Comparison of ENCODE assay signal across 20 cellular contexts in the genomic region with DNA sequence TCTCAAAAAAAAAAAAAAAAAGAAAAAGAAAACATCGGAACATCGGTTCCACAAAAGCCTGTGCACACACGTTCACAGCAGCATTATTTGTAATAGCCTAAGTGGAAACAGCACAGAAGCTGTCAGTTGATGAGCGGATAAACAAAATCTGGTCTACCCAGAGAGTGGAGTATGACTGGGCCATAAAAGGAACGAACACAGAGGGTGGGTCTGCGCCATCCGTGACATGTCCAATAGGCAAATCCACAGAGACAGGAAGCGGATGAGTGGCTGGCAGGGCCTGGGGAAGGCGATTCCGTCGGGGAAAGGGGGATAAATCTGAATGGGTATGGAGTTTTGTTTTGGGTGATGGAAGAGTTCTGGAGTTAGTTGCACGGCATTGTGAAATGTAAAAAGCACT.
DNase-seq lines count a peak whose midpoint lies in the region; ATAC-seq and TF ChIP-seq lines count a peak whose summit lies in the region.
"Had no signal": no experiment of that assay in that cellular context is flagged by ENCODE, and none has a peak within 500 bp of the region (broad histone marks: within the 10 kb centered on the region; RNA-seq: fewer than 3 reads in every experiment).

No MANE protein-coding gene starts in this region.

- H3K9ac ChIP-seq in BLaER1, result no peak overlapping the region
- no peak overlapping the region for H3K9ac ChIP-seq in neuronal stem cell (ENCODE audit: low read depth, low read length, poor library complexity)
- H3K9ac ChIP-seq: BLaER1 treated with 17β-estradiol and CSF1 and Interleukin-3, amounts not matched to agents 10 nM and 100 nM had no signal

- H3K27ac ChIP-seq in BLaER1 (0 out of 2 replicates have a peak overlapping the region, but pooled peaks have one; percentile 30), Panc1 (ENCODE audit: low read length) (peak overlapping the region; percentile 92), neuronal stem cell (replicated peaks; ENCODE audit: low read length) (no peak overlapping the region)
- H3K27ac ChIP-seq: BLaER1 treated with 17β-estradiol and CSF1 and Interleukin-3, amounts not matched to agents 10 nM and 100 nM had no signal

- H2BK5ac ChIP-seq in neuronal stem cell (ENCODE audit: low read length), result no peak overlapping the region

- H3K27me3 ChIP-seq in BLaER1 (no peaks in the 10 kb centered on the region), Panc1 (ENCODE audit: control insufficient read depth, insufficient read depth, low read length) (no peaks in the 10 kb centered on the region), neuronal stem cell (ENCODE audit: control insufficient read depth in 3 of 3, insufficient read depth in 3 of 3, low read depth in 1 of 3, low read length in 3 of 3) (peaks cover 0 to 4% (median 0%) of the 10 kb centered on the region in 3 experiments)

- no peaks in the 10 kb centered on the region for H3K79me1 ChIP-seq in neuronal stem cell (ENCODE audit: low read depth, low read length)

- TF ChIP-seq CTCF in Panc1 (IDR thresholded peaks at IDR 0.05) (no peak), glutamatergic neuron (IDR thresholded peaks at IDR 0.05; ENCODE audit: partially characterized antibody, unreplicated experiment) (no peak)

- in situ Hi-C loops in Panc1 (cut with HindIII; ENCODE audit: low pct_unique_long_range_greater_than_20kb, low sequenced_read_pairs), result no loop called here

- H3K18ac ChIP-seq in neuronal stem cell (ENCODE audit: low read length), result peak overlapping the region; percentile 20

- no peaks in the 10 kb centered on the region for H4K20me1 ChIP-seq in BLaER1

- H3K36me3 ChIP-seq in BLaER1, result no peaks in the 10 kb centered on the region
- no peaks in the 10 kb centered on the region for H3K36me3 ChIP-seq in Panc1 (ENCODE audit: control insufficient read depth, insufficient read depth, low read length)
- H3K36me3 ChIP-seq in neuronal stem cell (replicated peaks in 1 of 2; ENCODE audit: control insufficient read depth in 2 of 2, insufficient read depth in 2 of 2, low read length in 2 of 2), result no peaks in the 10 kb centered on the region
- H3K36me3 ChIP-seq: BLaER1 treated with 17β-estradiol and CSF1 and Interleukin-3, amounts not matched to agents 10 nM and 100 nM had no signal

- H3K27ac Mint-ChIP-seq in glutamatergic neuron (ENCODE audit: unreplicated experiment), result peak overlapping the region; percentile 18
- H3K27ac Mint-ChIP-seq: CD14-positive monocyte; CD4-positive, alpha-beta T cell; CD8-positive, alpha-beta memory T cell; GM23338; H9 had no signal

- H4K91ac ChIP-seq in neuronal stem cell (ENCODE audit: low read depth, low read length, poor library complexity), result no peak overlapping the region

- H3K14ac ChIP-seq in neuronal stem cell (ENCODE audit: low read length), result no peak overlapping the region

- no peak for DNase-seq in Panc1 (ENCODE audit: low read depth, low spot score)
- no peak for DNase-seq in glutamatergic neuron
- DNase-seq in neuronal stem cell (ENCODE audit: low spot score), result no peak
- DNase-seq in amniotic stem cell (lab: John Stamatoyannopoulos, UW), result no peak
- no peak for DNase-seq in putamen (ENCODE audit: low spot score)
- DNase-seq in NCI-H2171 (lab: John Stamatoyannopoulos, UW), result no peak
- DNase-seq: 8988T; CD4-positive, alpha-beta T cell; CD8-positive, alpha-beta memory T cell; DMS 273 treated with DMSO at 0.1 percent for 48 hours; DMS79; EL; GDM1; H9 had no signal

- intact Hi-C loops in Panc1 (cut with micrococcal nuclease; ENCODE audit: unreplicated experiment), result no loop called here

- H3K27me3 Mint-ChIP-seq in glutamatergic neuron (ENCODE audit: unreplicated experiment), result peaks cover 4% of the 10 kb centered on the region
- H3K27me3 Mint-ChIP-seq: CD4-positive, alpha-beta T cell had no signal

- H3K9me3 ChIP-seq in BLaER1 (peaks cover 4% of the 10 kb centered on the region; the same call in 1 of the 2 replicates), Panc1 (ENCODE audit: control insufficient read depth, insufficient read depth, low read depth, low read length) (no peaks in the 10 kb centered on the region), neuronal stem cell (replicated peaks in 1 of 2; ENCODE audit: control insufficient read depth in 2 of 2, insufficient read depth in 1 of 2, low read depth in 1 of 2, low read length in 2 of 2) (no peaks in the 10 kb centered on the region)

- H3K4ac ChIP-seq in neuronal stem cell (ENCODE audit: low read length), result no peak overlapping the region

- H3K4me1 Mint-ChIP-seq in glutamatergic neuron (ENCODE audit: low read depth, unreplicated experiment), result peaks cover 15% of the 10 kb centered on the region
- H3K4me1 Mint-ChIP-seq: CD8-positive, alpha-beta memory T cell had no signal

- no peak overlapping the region for H3K4me2 ChIP-seq in BLaER1
- H3K4me2 ChIP-seq in neuronal stem cell (ENCODE audit: insufficient read depth, low read length, poor library complexity, severe bottlenecking), result no peak overlapping the region
- H3K4me2 ChIP-seq: BLaER1 treated with 17β-estradiol and CSF1 and Interleukin-3, amounts not matched to agents 10 nM and 100 nM; GM23338 had no signal

- peaks cover 11% of the 10 kb centered on the region for H3K9me3 Mint-ChIP-seq in glutamatergic neuron (ENCODE audit: unreplicated experiment)
- H3K9me3 Mint-ChIP-seq: CD4-positive, alpha-beta T cell had no signal

- peaks cover 80% of the 10 kb centered on the region for H3K4me1 ChIP-seq in BLaER1
- peaks cover 51% of the 10 kb centered on the region for H3K4me1 ChIP-seq in Panc1 (ENCODE audit: control insufficient read depth, insufficient read depth, low read length)
- peaks cover 16 to 30% of the 10 kb centered on the region in 2 donors for H3K4me1 ChIP-seq in neuronal stem cell (ENCODE audit: control insufficient read depth in 2 of 2, insufficient read depth in 1 of 2, low read depth in 1 of 2, low read length in 2 of 2)

- no peak overlapping the region for H3K4me3 ChIP-seq in BLaER1
- no peak overlapping the region for H3K4me3 ChIP-seq in Panc1 (ENCODE audit: low read depth in 2 of 2, low read length in 2 of 2)
- H3K4me3 ChIP-seq in neuronal stem cell (ENCODE audit: low read length in 2 of 2), result no peak overlapping the region
- H3K4me3 ChIP-seq: BLaER1 treated with 17β-estradiol and CSF1 and Interleukin-3, amounts not matched to agents 10 nM and 100 nM; GM12878; GM23338 had no signal

- no peak overlapping the region for H3K23ac ChIP-seq in neuronal stem cell (ENCODE audit: low read depth, low read length, poor library complexity)

- BruUV-seq in Panc1 (replicated peaks; lab: Mats Ljungman, UMichigan), result no TSS peak

- no peak overlapping the region for H3K4me3 Mint-ChIP-seq in glutamatergic neuron (ENCODE audit: unreplicated experiment)
- H3K4me3 Mint-ChIP-seq: CD14-positive monocyte; CD4-positive, alpha-beta T cell; CD8-positive, alpha-beta memory T cell; GM23338; H9 had no signal

- no CpG with 5 or more reads among the region's 12 CpGs for WGBS in neuronal stem cell (ENCODE audit: extremely low coverage in 2 of 2, insufficient read length in 2 of 2, insufficient replicate concordance in 1 of 2), 2 donors

- H2BK15ac ChIP-seq in neuronal stem cell (ENCODE audit: low read length), result no peak overlapping the region

- H2AFZ ChIP-seq in neuronal stem cell (ENCODE audit: low read length), result no peak overlapping the region
- H2AFZ ChIP-seq: GM23338 had no signal

- POLR2A ChIA-PET in Panc1 (lab: Charles Lee), result no interaction called here

- no peak for ATAC-seq in Panc1
- ATAC-seq: GM12878, GM23338, HCT116 had no signal

- no peak overlapping the region for H2BK120ac ChIP-seq in neuronal stem cell (ENCODE audit: low read depth, low read length)

- no peak overlapping the region for H2BK12ac ChIP-seq in neuronal stem cell (ENCODE audit: low read length)

- H2AK5ac ChIP-seq in neuronal stem cell (ENCODE audit: low read depth, low read length), result peak overlapping the region; percentile 32

- H4K8ac ChIP-seq in neuronal stem cell (ENCODE audit: low read depth, low read length), result no peak overlapping the region

- H3K36me3 Mint-ChIP-seq in glutamatergic neuron (ENCODE audit: unreplicated experiment), result no peaks in the 10 kb centered on the region
- H3K36me3 Mint-ChIP-seq: CD8-positive, alpha-beta memory T cell had no signal

- CTCF ChIA-PET in Panc1 (lab: Charles Lee), result no interaction called here
